8 cellular contexts compared by ENCODE assay signal in the genomic region with DNA sequence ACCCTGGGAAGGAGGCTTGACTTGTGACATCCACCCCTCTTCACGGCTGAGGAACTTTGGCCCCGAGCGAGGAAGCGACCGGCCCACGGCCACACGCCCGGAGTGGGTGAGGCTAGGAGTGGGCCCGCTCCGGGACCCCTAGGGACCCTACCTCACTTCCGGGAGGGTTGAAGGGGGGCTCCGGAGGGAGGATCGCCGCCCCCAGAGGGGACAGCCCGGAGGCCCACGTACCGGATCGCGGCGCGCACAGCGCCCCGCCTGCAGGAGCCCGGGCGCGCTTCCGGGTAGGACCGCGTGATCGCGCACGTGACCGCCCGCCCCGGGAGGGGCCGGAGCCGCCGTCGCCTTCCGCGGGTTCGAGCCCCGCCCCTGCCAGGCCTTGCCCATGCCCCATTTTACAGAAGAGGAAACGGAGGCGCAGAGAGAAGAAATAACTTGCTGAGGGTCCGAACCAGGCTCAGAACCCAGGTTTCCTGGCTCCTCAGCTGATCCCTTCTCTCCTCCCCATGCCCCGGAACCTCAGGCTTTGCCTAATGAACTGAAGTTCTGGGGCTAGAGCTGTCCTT. TPM values are rescaled to one million over a fixed set of nuclear protein-coding genes. Genes with fewer than 3 reads are reported as not detected.
A peak's percentile ranks its signal among the peaks of the same experiment; 100 is the strongest.
DNase-seq lines count a peak whose midpoint lies in the region; ATAC-seq and TF ChIP-seq lines count a peak whose summit lies in the region.

HPS1 (minus strand) TSS at position 280 of the 566 bp plus-strand sequence. CDS start 3,695 bp downstream, outside the sequence.

- H3K4me1 ChIP-seq in duodenal mucosa (ENCODE audit: control insufficient read depth in 1 of 2, insufficient read depth in 2 of 2, low read length in 2 of 2) = peaks cover 18 to 25% of the 10 kb centered on the region in 2 donors
- H3K4me1 ChIP-seq in lower lobe of right lung = peaks cover 20% of the 10 kb centered on the region

- DNase-seq in NK-92 treated with Interleukin-12 subunit alpha and Interleukin-12 subunit beta, amount 100 ng/mL, for 24 hours (lab: John Stamatoyannopoulos, UW) = peak; percentile 56
- DNase-seq in NK-92 (lab: John Stamatoyannopoulos, UW; ENCODE audit: unreplicated experiment) (no peak), NCI-H2196 (lab: John Stamatoyannopoulos, UW; ENCODE audit: unreplicated experiment) (peak; percentile 68), lower lobe of right lung (peak; percentile 90)
- DNase-seq in activated CD4-positive, alpha-beta T cell treated with anti-CD3 and anti-CD28 coated beads, Interleukin-2, amount 50 U/mL, for 4 hours = peak; percentile 71 to 75
- DNase-seq in stimulated activated CD4-positive, alpha-beta T cell treated with anti-CD3 and anti-CD28 coated beads, TNF-alpha, amount 100 ng/mL, for 1 hour (ENCODE audit: low read depth in 3 of 3, low spot score in 1 of 3) = peak; percentile 52 to 80 (median 62)

- H3K27ac ChIP-seq in duodenal mucosa (ENCODE audit: low read depth, low read length) = peak within 1 kb of the TSS; percentile 71
- peak within 1 kb of the TSS; percentile 86 for H3K27ac ChIP-seq in lower lobe of right lung

- H3K36me3 ChIP-seq in duodenal mucosa (ENCODE audit: control insufficient read depth in 1 of 2, insufficient read depth in 2 of 2, low read length in 2 of 2) (peaks cover 18 to 32% of the 10 kb centered on the region in 2 donors), lower lobe of right lung (peaks cover 31% of the 10 kb centered on the region)

- H3K9me3 ChIP-seq in duodenal mucosa (ENCODE audit: control insufficient read depth in 1 of 2, low read length in 2 of 2) = no peaks in the 10 kb centered on the region
- no peaks in the 10 kb centered on the region for H3K9me3 ChIP-seq in lower lobe of right lung

- intact Hi-C loops in lower lobe of right lung (cut with DNase I) = no loop called here

- peak within 1 kb of the TSS; percentile 88 to 90 for H3K4me3 ChIP-seq in duodenal mucosa (ENCODE audit: low read depth in 1 of 2, low read length in 2 of 2)
- peak within 1 kb of the TSS; percentile 73 for H3K4me3 ChIP-seq in lower lobe of right lung

- peak within 1 kb of the TSS; percentile 80 to 82 for H3K9ac ChIP-seq in duodenal mucosa (ENCODE audit: low read depth in 1 of 2, low read length in 2 of 2)

- peak; percentile 90 for ATAC-seq in HG02885 (IDR thresholded peaks at IDR 0.05; ENCODE audit: poor library complexity, unreplicated experiment)
- peak; percentile 97 to 98 for ATAC-seq in lower lobe of right lung

- H3K27me3 ChIP-seq in duodenal mucosa (ENCODE audit: control insufficient read depth in 1 of 2, insufficient read depth in 2 of 2, low read length in 2 of 2) = no peaks in the 10 kb centered on the region
- no peaks in the 10 kb centered on the region for H3K27me3 ChIP-seq in lower lobe of right lung (ENCODE audit: low read depth)

- TF ChIP-seq CTCF in lower lobe of right lung (IDR thresholded peaks at IDR 0.05) = no peak

RNA-seq across cellular contexts. Expression of gene HPS1, which starts in this region (rescaled TPM):
- total RNA-seq in lower lobe of right lung = 86.3 TPM
